In genomic region chr1:173753830-173754229, GRCh38 we compare ENCODE assay signal across 35 cellular contexts.
"Had no signal": no experiment of that assay in that cellular context is flagged by ENCODE, and none has a peak within 500 bp of the region (broad histone marks: within the 10 kb centered on the region; RNA-seq: fewer than 3 reads in every experiment).

No MANE protein-coding gene starts in this region.

- H3K4me3 ChIP-seq: adrenal gland, body of pancreas, breast epithelium, PC-9 had no signal

- H3K4me1 ChIP-seq: adrenal gland, body of pancreas, breast epithelium had no signal

- DNase-seq: activated B cell treated with CpG ODN at 0.5 μM for 24 hours; activated CD4-positive, alpha-beta memory T cell treated with anti-CD3 and anti-CD28 coated beads for 36 hours; activated CD4-positive, alpha-beta T cell treated with anti-CD3 and anti-CD28 coated beads for 4 hours; activated CD4-positive, alpha-beta T cell treated with anti-CD3 and anti-CD28 coated beads, Interleukin-2, amount 50 U/mL, for 1 hour; activated CD4-positive, CD25-positive, alpha-beta regulatory T cell treated with anti-CD3 and anti-CD28 coated beads, Interleukin-2, amount 50 U/mL, for 72 hours; activated CD8-positive, alpha-beta memory T cell treated with anti-CD3 and anti-CD28 coated beads, Interleukin-2, amount 50 U/mL, for 4 hours; activated gamma-delta T cell treated with Interleukin-2 at 50 U/mL for 16 hours; activated naive CD4-positive, alpha-beta T cell treated with anti-CD3 and anti-CD28 coated beads for 36 hours; activated T-cell treated with anti-CD3 and anti-CD28 coated beads for 4 hours; activated T-cell treated with anti-CD3 and anti-CD28 coated beads, Interleukin-2, amount 50 U/mL, for 4 hours; adrenal gland; body of pancreas; MM.1S; MV-4-11; NCI-H1092; NCI-H1436 treated with DMSO at 0.1 percent for 48 hours; NCI-H1694 treated with DMSO at 0.1 percent for 48 hours; NCI-H2081 treated with DMSO at 0.1 percent for 48 hours; NCI-H226; NCI-H524 treated with DMSO at 0.1 percent for 48 hours; NK-92 treated with Interleukin-12 subunit alpha and Interleukin-12 subunit beta, amount 100 ng/mL, for 24 hours; PC-9; SIG-M5; T-cell; T-helper 17 cell; T-helper 9 cell had no signal

- H3K27me3 ChIP-seq: adrenal gland, body of pancreas, breast epithelium had no signal

- ATAC-seq: activated naive CD4-positive, alpha-beta T cell treated with anti-CD3 and anti-CD28 coated beads, Interleukin-2, amount 50 U/mL, for 72 hours; activated T-cell treated with anti-CD3 and anti-CD28 coated beads, Interleukin-2, amount 50 U/mL, for 4 hours; body of pancreas; Right ventricle myocardium inferior; SK-N-SH treated with all-trans-retinoic acid at 6 μM for 48 hours; T-cell; T-helper 17 cell had no signal

- H3K27ac ChIP-seq: adrenal gland, body of pancreas, breast epithelium, KMS-11, PC-9, RWPE1, VCaP had no signal

- H2AFZ ChIP-seq: PC-9 had no signal

- H3K9ac ChIP-seq: KMS-11 had no signal

- H3K4me2 ChIP-seq: KMS-11, PC-9 had no signal

- H3K9me3 ChIP-seq: adrenal gland, body of pancreas, breast epithelium had no signal

- FAIRE-seq: astrocyte, RCC 7860 had no signal
